In the genomic region with DNA sequence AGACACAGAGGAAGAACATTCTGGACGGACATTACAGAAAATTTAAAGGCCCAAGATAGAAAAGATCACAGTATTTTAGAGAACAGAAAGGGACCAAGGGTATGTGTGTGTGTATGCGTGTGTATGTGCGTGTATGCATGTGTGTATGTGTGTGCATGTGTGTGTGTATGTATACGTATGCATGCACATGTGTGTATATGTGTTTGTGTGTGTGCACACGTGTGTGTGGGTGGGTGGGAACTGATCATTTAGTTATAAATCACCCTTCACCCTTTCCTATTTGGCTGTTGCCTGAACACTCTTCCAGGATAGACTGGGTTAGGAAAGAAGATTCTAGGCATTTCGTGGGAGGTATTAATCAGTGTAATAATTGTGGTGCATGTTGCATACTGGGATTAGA, we compare ENCODE assay signal across 8 cellular contexts.
"Had no signal": no experiment of that assay in that cellular context is flagged by ENCODE, and none has a peak within 500 bp of the region (broad histone marks: within the 10 kb centered on the region; RNA-seq: fewer than 3 reads in every experiment).

No MANE protein-coding gene starts in this region.

- H3K4me3 ChIP-seq: GM12878 had no signal

- ATAC-seq: GM12878 had no signal

- DNase-seq: GDM1, GF-D8 had no signal

- FAIRE-seq: G401.6, GM12878, GM12891, GM12892, GM18507, GM19239 had no signal
